Comparison of ENCODE assay signal across 18 cellular contexts in genomic region chr19:18719541-18719940, GRCh38. TPM values are rescaled to one million over a fixed set of nuclear protein-coding genes. Genes with fewer than 3 reads are reported as not detected.
DNase-seq lines count a peak whose midpoint lies in the region; ATAC-seq, FAIRE-seq and TF ChIP-seq lines count a peak whose summit lies in the region.
"Had no signal": no experiment of that assay in that cellular context is flagged by ENCODE, and none has a peak within 500 bp of the region (broad histone marks: within the 10 kb centered on the region; RNA-seq: fewer than 3 reads in every experiment).

No MANE protein-coding gene starts in this region.

- H3K27me3 ChIP-seq in BE2C (no peaks in the 10 kb centered on the region), IMR-90 (ENCODE audit: control insufficient read depth, insufficient read depth, low read length) (no peaks in the 10 kb centered on the region)

- no peak overlapping the region for H3K4me3 ChIP-seq in BE2C (ENCODE audit: low read depth, low read length)
- no peak overlapping the region for H3K4me3 ChIP-seq in IMR-90 (ENCODE audit: insufficient read depth, low read depth, low read length)
- no peak overlapping the region for H3K4me3 ChIP-seq in kidney (ENCODE audit: low read length in 2 of 2)
- H3K4me3 ChIP-seq: A549, PC-9 had no signal

- no peak overlapping the region for H4K91ac ChIP-seq in IMR-90 (ENCODE audit: insufficient read depth, low read depth, low read length)

- peaks cover 27% of the 10 kb centered on the region for H4K20me1 ChIP-seq in IMR-90 (ENCODE audit: insufficient read depth, low read length)

- no peaks in the 10 kb centered on the region; the same call in 1 of the 2 replicates for H3K9me3 ChIP-seq in BE2C
- no peaks in the 10 kb centered on the region for H3K9me3 ChIP-seq in IMR-90 (ENCODE audit: control insufficient read depth, insufficient read depth, low read length)
- no peaks in the 10 kb centered on the region for H3K9me3 ChIP-seq in kidney (ENCODE audit: control insufficient read depth in 1 of 2, low read length in 2 of 2)
- H3K9me3 ChIP-seq: A549, Caco-2 had no signal

- no TSS peak for BruUV-seq in IMR-90 (replicated peaks; lab: Mats Ljungman, UMichigan)

- no peak overlapping the region for H3K14ac ChIP-seq in IMR-90 (replicated peaks; ENCODE audit: low read depth, low read length)

- no peak overlapping the region for H4K5ac ChIP-seq in IMR-90 (ENCODE audit: low read depth, low read length)

- in situ Hi-C loops in IMR-90 (cut with MboI; ENCODE audit: low sequenced_read_pairs) = no loop called here

- no peak overlapping the region for H2AFZ ChIP-seq in IMR-90 (replicated peaks; ENCODE audit: low read length, poor library complexity)
- H2AFZ ChIP-seq: PC-9 had no signal

- no peak overlapping the region for H2BK120ac ChIP-seq in IMR-90 (ENCODE audit: low read depth, low read length)

- H3K4me1 ChIP-seq in BE2C (peaks cover 22% of the 10 kb centered on the region), IMR-90 (ENCODE audit: control insufficient read depth, insufficient read depth, low read length) (no peaks in the 10 kb centered on the region), kidney (ENCODE audit: control insufficient read depth in 1 of 2, insufficient read depth in 1 of 2, low read depth in 1 of 2, low read length in 2 of 2) (no peaks in the 10 kb centered on the region)
- H3K4me1 ChIP-seq: A549, Caco-2 had no signal

- H2AK9ac ChIP-seq in IMR-90 (replicated peaks; ENCODE audit: low read depth, low read length, poor library complexity) = peak overlapping the region; percentile 42

- 76% methylated on average over 7 of the region's 25 CpGs; no CpG with 5 or more reads in 1 of the 2 experiments for WGBS in IMR-90 (ENCODE audit: extremely low coverage in 2 of 2, insufficient read length in 1 of 2), 2 experiments

- POLR2A ChIA-PET in IMR-90 (lab: Charles Lee; ENCODE audit: unreplicated experiment) = no interaction called here

- no peak overlapping the region for H2BK15ac ChIP-seq in IMR-90 (ENCODE audit: low read depth, low read length)

- dilution Hi-C loops in IMR-90 (cut with HindIII; ENCODE audit: low sequenced_read_pairs, unreplicated experiment) = no loop called here

- CTCF ChIA-PET in IMR-90 (lab: Yijun Ruan, JAX) = no interaction called here

- no peak overlapping the region for H2BK20ac ChIP-seq in IMR-90 (ENCODE audit: low read depth, low read length)

- no peak overlapping the region for H2AK5ac ChIP-seq in IMR-90 (ENCODE audit: low read depth, low read length)

- no peak overlapping the region for H4K8ac ChIP-seq in IMR-90 (ENCODE audit: low read depth in 2 of 2, low read length in 2 of 2)

- no peak overlapping the region for H3K56ac ChIP-seq in IMR-90 (ENCODE audit: extremely low read depth, insufficient read depth, low read length)

- H3K18ac ChIP-seq in IMR-90 (ENCODE audit: low read depth, low read length) = no peak overlapping the region

- TF ChIP-seq POLR2A in IMR-90 (IDR thresholded peaks at IDR 0.05; ENCODE audit: low read depth, low read length) = no peak

- H3K36me3 ChIP-seq in BE2C (peaks cover 4% of the 10 kb centered on the region), IMR-90 (ENCODE audit: control insufficient read depth, insufficient read depth, low read length) (peaks cover 7% of the 10 kb centered on the region), kidney (ENCODE audit: control insufficient read depth in 1 of 2, insufficient read depth in 2 of 2, low read length in 2 of 2) (no peaks in the 10 kb centered on the region)

- H3K79me1 ChIP-seq in IMR-90 (ENCODE audit: low read depth in 1 of 2, low read length in 2 of 2) = peaks cover 0 to 13% of the 10 kb centered on the region in 2 experiments; a peak in 1 of 4 replicates

- no peak for TF ChIP-seq RAD21 in IMR-90 (IDR thresholded peaks at IDR 0.05; ENCODE audit: low read length)

- peaks cover 4% of the 10 kb centered on the region; the same call in 1 of the 2 replicates for H3K9me1 ChIP-seq in IMR-90 (ENCODE audit: insufficient read depth, low read length)

- TF ChIP-seq CTCF in BE2C (IDR thresholded peaks at IDR 0.05; ENCODE audit: low read depth, low read length) = no peak
- no peak for TF ChIP-seq CTCF in IMR-90 (conservative IDR thresholded peaks at IDR 0.05; ENCODE audit: low read depth, low read length)
- no peak for TF ChIP-seq CTCF in kidney (IDR thresholded peaks at IDR 0.05; ENCODE audit: borderline replicate concordance, extremely low read depth, insufficient read depth)
- no peak for TF ChIP-seq CTCF in GM20000 (IDR thresholded peaks at IDR 0.05; ENCODE audit: extremely low read depth, missing control alignments)

- no peak for ATAC-seq in IMR-90 (ENCODE audit: low read depth)
- ATAC-seq: A549 had no signal

- H2BK5ac ChIP-seq in IMR-90 (ENCODE audit: low read depth, low read length, poor library complexity, severe bottlenecking) = no peak overlapping the region

- no peak overlapping the region for H3K4me2 ChIP-seq in IMR-90 (ENCODE audit: low read depth, low read length)
- H3K4me2 ChIP-seq: A549, PC-9 had no signal

- intact Hi-C loops in IMR-90 (cut with micrococcal nuclease) (no loop called here), kidney (cut with DNase I) (no loop called here)

- no peak overlapping the region for H3K4ac ChIP-seq in IMR-90 (ENCODE audit: low read depth, low read length)

- DNase-seq in BE2C = peak; percentile 74
- DNase-seq in IMR-90 = no peak
- peak in 4 of 61 donors; percentile 9 to 61 (median 22) for DNase-seq in caudate nucleus (lab: John Stamatoyannopoulos, UW)
- peak; percentile 51 for DNase-seq in kidney
- DNase-seq in OCI-M1 (lab: John Stamatoyannopoulos, UW) = no peak
- DNase-seq in NCI-H226 = no peak
- DNase-seq in GM20000 (ENCODE audit: low spot score) = no peak
- no peak for DNase-seq in KG1 (lab: John Stamatoyannopoulos, UW)
- DNase-seq: Caco-2, DMS53, GOT3, KBM-7, NCI-H1436, NCI-H2029, NCI-H2171 treated with DMSO at 0.1 percent for 48 hours, NCI-H774, PC-9 had no signal

- H3K9ac ChIP-seq in IMR-90 (ENCODE audit: low read depth, low read length) = no peak overlapping the region
- H3K9ac ChIP-seq in kidney (ENCODE audit: low read length in 2 of 2) = no peak overlapping the region

- no peak overlapping the region for H3K23ac ChIP-seq in IMR-90 (ENCODE audit: low read depth, low read length)

- H3K27ac ChIP-seq in IMR-90 (ENCODE audit: insufficient read depth, low read length) (no peak overlapping the region), caudate nucleus (ENCODE audit: low read depth, low read length) (peak overlapping the region; percentile 81), kidney (ENCODE audit: low read depth in 2 of 2, low read length in 2 of 2) (no peak overlapping the region)
- H3K27ac ChIP-seq: A549, PC-9 had no signal

- FAIRE-seq in kidney (lab: Jason Lieb, UNC) = no peak
- FAIRE-seq: A549 had no signal

TF ChIP-seq in IMR-90, 13 proteins besides CTCF, POLR2A, EP300 and RAD21:
- TF ChIP-seq BHLHE40 (IDR thresholded peaks at IDR 0.05; ENCODE audit: low read depth, low read length) = no peak
- no peak for TF ChIP-seq MXI1 (IDR thresholded peaks at IDR 0.05; ENCODE audit: borderline replicate concordance, low read depth, low read length)
- no peak for TF ChIP-seq FOS (IDR thresholded peaks at IDR 0.05; ENCODE audit: low read depth, low read length)
- TF ChIP-seq SMC3 (IDR thresholded peaks at IDR 0.05; ENCODE audit: low read depth, low read length) = no peak
- no peak for TF ChIP-seq ELK1 (IDR thresholded peaks at IDR 0.05; ENCODE audit: borderline replicate concordance, low read depth, low read length)
- TF ChIP-seq RFX5 (IDR thresholded peaks at IDR 0.05; ENCODE audit: low read depth, low read length) = no peak
- no peak for TF ChIP-seq CHD1 (IDR thresholded peaks at IDR 0.05; ENCODE audit: low read depth, low read length)
- TF ChIP-seq USF2 (IDR thresholded peaks at IDR 0.05; ENCODE audit: low read depth, low read length) = no peak
- no peak for TF ChIP-seq RCOR1 (IDR thresholded peaks at IDR 0.05; ENCODE audit: insufficient replicate concordance, low read length)
- TF ChIP-seq CEBPB (IDR thresholded peaks at IDR 0.05; ENCODE audit: low read depth, low read length) = no peak
- TF ChIP-seq MAFK (IDR thresholded peaks at IDR 0.05; ENCODE audit: low read depth, low read length) = no peak
- no peak for TF ChIP-seq NFE2L2 (IDR thresholded peaks at IDR 0.05; ENCODE audit: low read depth, low read length)
- no peak for TF ChIP-seq MAZ (IDR thresholded peaks at IDR 0.05; ENCODE audit: borderline replicate concordance, low read depth, low read length)

RNA-seq across cellular contexts. Expression of gene CRTC1, which starts 36.1 kb away (rescaled TPM):
- polyA plus RNA-seq in BE2C (2012; ENCODE audit: insufficient read depth, insufficient read length, low read depth) = 23.7 TPM
- total RNA-seq in IMR-90 (2012; rRNA removed) (0.18 and 0.28 TPM in 2 replicates), kidney (26.8 TPM)
- polyA plus RNA-seq in IMR-90 (2012; rRNA removed) (5.7 and 6.5 TPM in 2 replicates), kidney (ENCODE audit: insufficient read depth, low read depth, low replicate concordance) (10.9 TPM)
- 3.1 and 6.8 TPM in 2 replicates for polyA plus RNA-seq in IMR-90 (2012; cell fraction: cytosol; rRNA removed)
- polyA plus RNA-seq in IMR-90 (2012; cell fraction: nucleus; rRNA removed; ENCODE audit: low replicate concordance) = 28.3 and 53.7 TPM in 2 replicates

Comparison
In these comparisons a context has a peak if more than half of its experiments do, and no peak if none do; other contexts are left out.
1. DNase-seq: peak in BE2C (single experiment) and kidney (single experiment); none in IMR-90 (single experiment), OCI-M1 (single experiment), NCI-H226 (single experiment), GM20000 (single experiment) and KG1 (single experiment).
2. RNA of gene CRTC1, which starts 36.1 kb away (total RNA-seq): 26.8 TPM in kidney (single experiment); 0.18 to 0.28 TPM in IMR-90; every median in the first group is over 10 times any median in the second.